8 cellular contexts compared by ENCODE assay signal in the genomic region with DNA sequence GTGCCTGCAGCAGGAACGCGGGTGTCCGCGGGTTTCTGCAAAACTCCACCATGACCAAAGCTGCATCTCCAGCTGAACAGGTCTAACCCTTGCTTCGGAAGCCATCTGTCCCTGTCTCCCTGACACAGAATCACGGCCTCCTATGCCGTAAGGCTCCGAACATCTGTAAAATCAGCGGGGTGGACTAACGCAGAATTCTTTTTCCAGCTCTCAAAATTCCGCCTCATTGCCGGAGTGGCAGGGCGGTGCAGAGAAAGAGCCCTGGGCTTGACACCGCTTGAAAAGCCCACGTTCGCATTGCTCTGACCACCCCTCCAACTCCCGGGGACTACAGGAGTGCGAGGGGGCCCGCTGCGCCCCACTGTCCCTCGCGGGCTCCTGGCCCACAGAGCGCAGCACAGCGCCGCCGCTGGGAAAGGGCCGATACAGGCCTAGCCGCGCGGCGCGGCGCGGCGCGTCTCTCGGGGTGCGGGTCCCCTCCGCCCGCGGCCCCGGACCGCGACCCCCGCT. TPM values are rescaled to one million over a fixed set of nuclear protein-coding genes. Genes with fewer than 3 reads are reported as not detected.
DNase-seq lines count a peak whose midpoint lies in the region; ATAC-seq and TF ChIP-seq lines count a peak whose summit lies in the region.

No MANE protein-coding gene starts in this region.

- H4K20me1 ChIP-seq in IMR-90 (ENCODE audit: insufficient read depth, low read length): peaks cover 20% of the 10 kb centered on the region; the same call in 1 of the 2 replicates

- H3K56ac ChIP-seq in IMR-90 (ENCODE audit: extremely low read depth, insufficient read depth, low read length): peak overlapping the region; percentile 83

- peak overlapping the region; percentile 66 for H3K27ac ChIP-seq in IMR-90 (ENCODE audit: insufficient read depth, low read length)

- peaks cover 15% of the 10 kb centered on the region for H3K4me1 ChIP-seq in IMR-90 (ENCODE audit: control insufficient read depth, insufficient read depth, low read length)

- H4K91ac ChIP-seq in IMR-90 (ENCODE audit: insufficient read depth, low read depth, low read length): peak overlapping the region; percentile 85

- peak overlapping the region; percentile 49 for H3K18ac ChIP-seq in IMR-90 (ENCODE audit: low read depth, low read length)

- peak overlapping the region; percentile 94 for H2AFZ ChIP-seq in IMR-90 (replicated peaks; ENCODE audit: low read length, poor library complexity)

- peak overlapping the region; percentile 93 for H3K4ac ChIP-seq in IMR-90 (ENCODE audit: low read depth, low read length)

- H3K4me3 ChIP-seq in IMR-90 (ENCODE audit: insufficient read depth, low read depth, low read length): peak overlapping the region; percentile 70

- peak overlapping the region; percentile 72; the same call in 1 of the 2 replicates for H2AK5ac ChIP-seq in IMR-90 (ENCODE audit: low read depth, low read length)

- peak overlapping the region; percentile 86 for H3K4me3 Mint-ChIP-seq in activated CD8-positive, alpha-beta T cell treated with anti-CD3 and anti-CD28 coated beads, Interleukin-2, amount 10 ng/mL, durations not matched to agents 7 days and 5 days
- peak overlapping the region; percentile 90 for H3K4me3 Mint-ChIP-seq in osteocyte (ENCODE audit: unreplicated experiment)

- peak overlapping the region; percentile 95 for H2BK5ac ChIP-seq in IMR-90 (ENCODE audit: low read depth, low read length, poor library complexity, severe bottlenecking)

- H3K9ac ChIP-seq in IMR-90 (ENCODE audit: low read depth, low read length): peak overlapping the region; percentile 60

- peak overlapping the region; percentile 19; the same call in 1 of the 2 replicates for H4K5ac ChIP-seq in IMR-90 (ENCODE audit: low read depth, low read length)

- DNase-seq in activated CD4-positive, alpha-beta T cell treated with anti-CD3 and anti-CD28 coated beads, Interleukin-2, amount 50 U/mL, for 1 hour: peak; percentile 1
- DNase-seq in activated CD4-positive, alpha-beta T cell treated with anti-CD3 and anti-CD28 coated beads for 4 hours: no peak
- DNase-seq in IMR-90 (no peak), globus pallidus (ENCODE audit: low spot score) (peak; percentile 45), osteocyte (ENCODE audit: extremely low spot score, unreplicated experiment) (no peak), LoVo (ENCODE audit: low spot score) (no peak)
- DNase-seq in activated CD8-positive, alpha-beta T cell treated with anti-CD3 and anti-CD28 coated beads, Interleukin-2, amount 10 ng/mL, durations not matched to agents 7 days and 5 days: peak; percentile 24

- intact Hi-C loops in IMR-90 (cut with micrococcal nuclease): loop anchor here (2.0 to 5.0 kb wide), 4 partner anchors 33 to 162 kb away; no protein-coding TSS in a partner anchor

- in situ Hi-C loops in IMR-90 (cut with MboI; ENCODE audit: low sequenced_read_pairs): no loop called here

- 1% methylated on average over 32 of the region's 45 CpGs; no CpG with 5 or more reads in 1 of the 2 experiments for WGBS in IMR-90 (ENCODE audit: extremely low coverage in 2 of 2, insufficient read length in 1 of 2), 2 experiments

- peak overlapping the region; percentile 53; the same call in 1 of the 2 replicates for H2BK20ac ChIP-seq in IMR-90 (ENCODE audit: low read depth, low read length)

- peak overlapping the region; percentile 84 for H3K4me2 ChIP-seq in IMR-90 (ENCODE audit: low read depth, low read length)

- peak overlapping the region; percentile 32 to 80; a peak in 1 of 4 replicates for H4K8ac ChIP-seq in IMR-90 (ENCODE audit: low read depth in 2 of 2, low read length in 2 of 2)

- dilution Hi-C loops in IMR-90 (cut with HindIII; ENCODE audit: low sequenced_read_pairs, unreplicated experiment): no loop called here

- BruUV-seq in IMR-90 (replicated peaks; lab: Mats Ljungman, UMichigan): no TSS peak

- peaks cover 37% of the 10 kb centered on the region for H3K4me1 Mint-ChIP-seq in activated CD8-positive, alpha-beta T cell treated with anti-CD3 and anti-CD28 coated beads, Interleukin-2, amount 10 ng/mL, durations not matched to agents 7 days and 5 days (ENCODE audit: low read depth)
- H3K4me1 Mint-ChIP-seq in osteocyte (ENCODE audit: unreplicated experiment): peaks cover 52% of the 10 kb centered on the region

- POLR2A ChIA-PET in IMR-90 (lab: Charles Lee; ENCODE audit: unreplicated experiment): interaction anchor here (1.0 kb wide), 1 partner anchor 15 kb away, joined by 3 read pairs; no protein-coding TSS in a partner anchor
- POLR2A ChIA-PET in activated CD8-positive, alpha-beta T cell treated with anti-CD3 and anti-CD28 coated beads, Interleukin-2, amount 10 ng/mL, durations not matched to agents 7 days and 5 days (lab: Charles Lee): interaction anchor here (1.0 to 1.5 kb wide), 2 partner anchors 13 to 277 kb away, joined by 3 to 6 read pairs; a partner anchor contains a TSS

- H3K27ac Mint-ChIP-seq in activated CD8-positive, alpha-beta T cell treated with anti-CD3 and anti-CD28 coated beads, Interleukin-2, amount 10 ng/mL, durations not matched to agents 7 days and 5 days: peak overlapping the region; percentile 33
- H3K27ac Mint-ChIP-seq in osteocyte (ENCODE audit: unreplicated experiment): peak overlapping the region; percentile 97

- peak; percentile 15; the same call in 1 of the 2 replicates for TF ChIP-seq RAD21 in IMR-90 (IDR thresholded peaks at IDR 0.05; ENCODE audit: low read length)

- H3K14ac ChIP-seq in IMR-90 (replicated peaks; ENCODE audit: low read depth, low read length): peak overlapping the region; percentile 98

- CTCF ChIA-PET in IMR-90 (lab: Yijun Ruan, JAX): interaction anchor here (0.6 to 2.7 kb wide), 13 partner anchors 9 to 164 kb away, joined by 3 to 13 read pairs (median 4); no protein-coding TSS in a partner anchor
- CTCF ChIA-PET in activated CD8-positive, alpha-beta T cell treated with anti-CD3 and anti-CD28 coated beads, Interleukin-2, amount 10 ng/mL, durations not matched to agents 7 days and 5 days (lab: Charles Lee): interaction anchor here (0.7 to 4.5 kb wide), 29 partner anchors 9 to 364 kb away, joined by 3 to 67 read pairs (median 4); a partner anchor contains a TSS

- no peaks in the 10 kb centered on the region for H3K9me3 Mint-ChIP-seq in activated CD8-positive, alpha-beta T cell treated with anti-CD3 and anti-CD28 coated beads, Interleukin-2, amount 10 ng/mL, durations not matched to agents 7 days and 5 days (ENCODE audit: insufficient read depth)
- no peaks in the 10 kb centered on the region for H3K9me3 Mint-ChIP-seq in osteocyte (ENCODE audit: unreplicated experiment)

- peak; percentile 44 for ATAC-seq in GM21717 (IDR thresholded peaks at IDR 0.05; ENCODE audit: unreplicated experiment)
- ATAC-seq in IMR-90 (ENCODE audit: low read depth): peak; percentile 64
- peak; percentile 87 for ATAC-seq in activated CD8-positive, alpha-beta T cell treated with anti-CD3 and anti-CD28 coated beads, Interleukin-2, amount 10 ng/mL, durations not matched to agents 7 days and 5 days

- H3K27me3 ChIP-seq in IMR-90 (ENCODE audit: control insufficient read depth, insufficient read depth, low read length): no peaks in the 10 kb centered on the region

- no peaks in the 10 kb centered on the region for H3K36me3 Mint-ChIP-seq in activated CD8-positive, alpha-beta T cell treated with anti-CD3 and anti-CD28 coated beads, Interleukin-2, amount 10 ng/mL, durations not matched to agents 7 days and 5 days (ENCODE audit: low read depth)
- no peaks in the 10 kb centered on the region for H3K36me3 Mint-ChIP-seq in osteocyte (ENCODE audit: unreplicated experiment)

- no peaks in the 10 kb centered on the region for H3K9me3 ChIP-seq in IMR-90 (ENCODE audit: control insufficient read depth, insufficient read depth, low read length)

- no peak for TF ChIP-seq POLR2A in IMR-90 (IDR thresholded peaks at IDR 0.05; ENCODE audit: low read depth, low read length)

- H2BK15ac ChIP-seq in IMR-90 (ENCODE audit: low read depth, low read length): peak overlapping the region; percentile 52; the same call in 2 of the 3 replicates

- H3K23ac ChIP-seq in IMR-90 (ENCODE audit: low read depth, low read length): peak overlapping the region; percentile 99

- H3K27me3 Mint-ChIP-seq in activated CD8-positive, alpha-beta T cell treated with anti-CD3 and anti-CD28 coated beads, Interleukin-2, amount 10 ng/mL, durations not matched to agents 7 days and 5 days (ENCODE audit: low read depth): peaks cover 34% of the 10 kb centered on the region
- H3K27me3 Mint-ChIP-seq in osteocyte (ENCODE audit: unreplicated experiment): no peaks in the 10 kb centered on the region

- peaks cover 13 to 22% of the 10 kb centered on the region in 2 experiments; a peak in 3 of 4 replicates for H3K79me1 ChIP-seq in IMR-90 (ENCODE audit: low read depth in 1 of 2, low read length in 2 of 2)

- peak overlapping the region; percentile 95 for H2AK9ac ChIP-seq in IMR-90 (replicated peaks; ENCODE audit: low read depth, low read length, poor library complexity)

- no peaks in the 10 kb centered on the region for H3K36me3 ChIP-seq in IMR-90 (ENCODE audit: control insufficient read depth, insufficient read depth, low read length)

- H3K9me1 ChIP-seq in IMR-90 (ENCODE audit: insufficient read depth, low read length): peaks cover 10% of the 10 kb centered on the region

- H2BK120ac ChIP-seq in IMR-90 (ENCODE audit: low read depth, low read length): peak overlapping the region; percentile 83

- TF ChIP-seq CTCF in IMR-90 (conservative IDR thresholded peaks at IDR 0.05; ENCODE audit: low read depth, low read length): peak; percentile 50
- TF ChIP-seq CTCF in osteocyte (IDR thresholded peaks at IDR 0.05): peak; percentile 44

TF ChIP-seq in IMR-90, 13 proteins besides CTCF, POLR2A, EP300 and RAD21 (continues in another document):
- TF ChIP-seq FOS (IDR thresholded peaks at IDR 0.05; ENCODE audit: low read depth, low read length): no peak
- no peak for TF ChIP-seq CEBPB (IDR thresholded peaks at IDR 0.05; ENCODE audit: low read depth, low read length)
- TF ChIP-seq RCOR1 (IDR thresholded peaks at IDR 0.05; ENCODE audit: insufficient replicate concordance, low read length): no peak
- no peak for TF ChIP-seq MXI1 (IDR thresholded peaks at IDR 0.05; ENCODE audit: borderline replicate concordance, low read depth, low read length)
- TF ChIP-seq, protein P1, sequence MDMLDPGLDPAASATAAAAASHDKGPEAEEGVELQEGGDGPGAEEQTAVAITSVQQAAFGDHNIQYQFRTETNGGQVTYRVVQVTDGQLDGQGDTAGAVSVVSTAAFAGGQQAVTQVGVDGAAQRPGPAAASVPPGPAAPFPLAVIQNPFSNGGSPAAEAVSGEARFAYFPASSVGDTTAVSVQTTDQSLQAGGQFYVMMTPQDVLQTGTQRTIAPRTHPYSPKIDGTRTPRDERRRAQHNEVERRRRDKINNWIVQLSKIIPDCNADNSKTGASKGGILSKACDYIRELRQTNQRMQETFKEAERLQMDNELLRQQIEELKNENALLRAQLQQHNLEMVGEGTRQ (IDR thresholded peaks at IDR 0.05; ENCODE audit: low read depth, low read length): no peak

RNA-seq across cellular contexts. Expression of a gene that starts 0.4 kb away (rescaled TPM):
- total RNA-seq in IMR-90 (2012; rRNA removed): 10.9 and 13.6 TPM in 2 replicates
- 13.6 and 14.3 TPM in 2 replicates for polyA plus RNA-seq in IMR-90 (2012; rRNA removed)
- polyA plus RNA-seq in IMR-90 (2012; cell fraction: cytosol; rRNA removed): 6.4 and 7.7 TPM in 2 replicates
- polyA plus RNA-seq in IMR-90 (2012; cell fraction: nucleus; rRNA removed; ENCODE audit: low replicate concordance): 22.1 and 44.3 TPM in 2 replicates
- total RNA-seq in activated CD8-positive, alpha-beta T cell treated with anti-CD3 and anti-CD28 coated beads, Interleukin-2, amount 10 ng/mL, durations not matched to agents 7 days and 5 days: 1 to 10 TPM; 4.1 to 4.4 TPM
- 16.2 and 17.5 TPM in 2 replicates for total RNA-seq in osteocyte

Comparison
In these comparisons a context has a peak if more than half of its experiments do, and no peak if none do; other contexts are left out.
1. DNase-seq: peak in activated CD4-positive, alpha-beta T cell treated with anti-CD3 and anti-CD28 coated beads, Interleukin-2, amount 50 U/mL, for 1 hour (single experiment), activated CD8-positive, alpha-beta T cell treated with anti-CD3 and anti-CD28 coated beads, Interleukin-2, amount 10 ng/mL, durations not matched to agents 7 days and 5 days (single experiment) and globus pallidus (single experiment); none in activated CD4-positive, alpha-beta T cell treated with anti-CD3 and anti-CD28 coated beads for 4 hours (0 of 2), IMR-90 (single experiment), osteocyte (single experiment) and LoVo (single experiment).
2. Peak in every context shown above with its lines, with median percentiles within 50 percentile points of each other: ATAC-seq.